ENCODE assay signal across 23 cellular contexts in genomic region chr11:134575504-134576230, GRCh38.
"Had no signal": no experiment of that assay in that cellular context is flagged by ENCODE, and none has a peak within 500 bp of the region (broad histone marks: within the 10 kb centered on the region; RNA-seq: fewer than 3 reads in every experiment).

No MANE protein-coding gene starts in this region.

- DNase-seq: activated CD4-positive, alpha-beta T cell treated with anti-CD3 and anti-CD28 coated beads for 1 hour; activated CD4-positive, alpha-beta T cell treated with anti-CD3 and anti-CD28 coated beads, Interleukin-2, amount 50 U/mL, for 1 hour; activated gamma-delta T cell; activated naive CD4-positive, alpha-beta T cell treated with anti-CD3 and anti-CD28 coated beads, Interleukin-2, amount 50 U/mL, for 16 hours; activated naive CD8-positive, alpha-beta T cell treated with anti-CD3 and anti-CD28 coated beads, Interleukin-2, amount 50 U/mL, for 24 hours; activated T-cell treated with anti-CD3 and anti-CD28 coated beads for 4 hours; body of pancreas; effector CD8-positive, alpha-beta T cell; foreskin melanocyte; immature natural killer cell; kidney glomerular epithelial cell; left ventricle myocardium inferior; mucosa of descending colon; nephron progenitor cell; stimulated activated CD4-positive, alpha-beta T cell treated with anti-CD3 and anti-CD28 coated beads, Interleukin-4, amount 100 ng/mL, for 24 hours; substantia nigra; T-cell; tibial artery had no signal

- H3K27ac Mint-ChIP-seq: activated naive CD8-positive, alpha-beta T cell treated with anti-CD3 and anti-CD28 coated beads, Interleukin-2, amount 50 U/mL, for 24 hours; activated T-helper 1 cell treated with anti-CD3 and anti-CD28 coated beads, Interleukin-12 subunit alpha, Interleukin-12 subunit beta, Interleukin-2, Interleukin-4 antibody, amounts not matched to agents 30 ng/mL and 10 ng/mL and 1 ng/mL, durations not matched to agents 14 hours and 24 hours and 36 hours; dendritic cell treated with granulocyte-macrophage colony-stimulating factor and Interleukin-4, amounts not matched to agents 40 ng/mL and 50 ng/mL, for 4 days; immature natural killer cell; memory B cell; nephron progenitor cell; stimulated activated naive CD8-positive, alpha-beta T cell treated with anti-CD3 and anti-CD28 coated beads, Interleukin-15, Interleukin-2, amounts not matched to agents 100 ng/mL and 50 ng/mL, for 24 hours; T-cell; T-helper 2 cell treated with Interferon-gamma antibody and Interleukin-4, amounts not matched to agents 5 μg/mL and 100 μg/mL, for 36 hours had no signal

- ATAC-seq: activated naive CD8-positive, alpha-beta T cell treated with anti-CD3 and anti-CD28 coated beads, Interleukin-2, amount 50 U/mL, for 24 hours; body of pancreas; mucosa of descending colon; T-cell had no signal

- H3K4me1 Mint-ChIP-seq: activated naive CD8-positive, alpha-beta T cell treated with anti-CD3 and anti-CD28 coated beads, Interleukin-2, amount 50 U/mL, for 24 hours; memory B cell; T-cell had no signal

- H3K4me3 Mint-ChIP-seq: activated naive CD8-positive, alpha-beta T cell treated with anti-CD3 and anti-CD28 coated beads, Interleukin-2, amount 50 U/mL, for 24 hours; activated T-helper 1 cell treated with anti-CD3 and anti-CD28 coated beads, Interleukin-12 subunit alpha, Interleukin-12 subunit beta, Interleukin-2, Interleukin-4 antibody, amounts not matched to agents 30 ng/mL and 10 ng/mL and 1 ng/mL, durations not matched to agents 14 hours and 24 hours and 36 hours; dendritic cell treated with granulocyte-macrophage colony-stimulating factor and Interleukin-4, amounts not matched to agents 40 ng/mL and 50 ng/mL, for 4 days; immature natural killer cell; memory B cell; nephron progenitor cell; stimulated activated naive CD8-positive, alpha-beta T cell treated with anti-CD3 and anti-CD28 coated beads, Interleukin-15, Interleukin-2, amounts not matched to agents 100 ng/mL and 50 ng/mL, for 24 hours; T-cell; T-helper 2 cell treated with Interferon-gamma antibody and Interleukin-4, amounts not matched to agents 5 μg/mL and 100 μg/mL, for 36 hours had no signal

- H3K36me3 Mint-ChIP-seq: immature natural killer cell, memory B cell, T-cell had no signal

- H3K9me3 Mint-ChIP-seq: activated naive CD8-positive, alpha-beta T cell treated with anti-CD3 and anti-CD28 coated beads, Interleukin-2, amount 50 U/mL, for 24 hours; activated T-helper 1 cell treated with anti-CD3 and anti-CD28 coated beads, Interleukin-12 subunit alpha, Interleukin-12 subunit beta, Interleukin-2, Interleukin-4 antibody, amounts not matched to agents 30 ng/mL and 10 ng/mL and 1 ng/mL, durations not matched to agents 14 hours and 24 hours and 36 hours; dendritic cell treated with granulocyte-macrophage colony-stimulating factor and Interleukin-4, amounts not matched to agents 40 ng/mL and 50 ng/mL, for 4 days; memory B cell; nephron progenitor cell; stimulated activated naive CD8-positive, alpha-beta T cell treated with anti-CD3 and anti-CD28 coated beads, Interleukin-15, Interleukin-2, amounts not matched to agents 100 ng/mL and 50 ng/mL, for 24 hours; T-cell; T-helper 2 cell treated with Interferon-gamma antibody and Interleukin-4, amounts not matched to agents 5 μg/mL and 100 μg/mL, for 36 hours had no signal
